In genomic region chr12:12779529-12779928, GRCh38 we compare ENCODE assay signal across 10 cellular contexts. TPM values are rescaled to one million over a fixed set of nuclear protein-coding genes. Genes with fewer than 3 reads are reported as not detected.
DNase-seq lines count a peak whose midpoint lies in the region; ATAC-seq and TF ChIP-seq lines count a peak whose summit lies in the region.
"Had no signal": no experiment of that assay in that cellular context is flagged by ENCODE, and none has a peak within 500 bp of the region (broad histone marks: within the 10 kb centered on the region; RNA-seq: fewer than 3 reads in every experiment).

No MANE protein-coding gene starts in this region.

- H3K27me3 ChIP-seq in left lung = no peaks in the 10 kb centered on the region

- no peak for TF ChIP-seq CTCF in astrocyte of the cerebellum (IDR thresholded peaks at IDR 0.05; ENCODE audit: low read depth, low read length, missing control alignments)
- no peak for TF ChIP-seq CTCF in left lung (IDR thresholded peaks at IDR 0.05)

- ATAC-seq in left lung (peak; percentile 90), HG03097 (IDR thresholded peaks at IDR 0.05; ENCODE audit: low FRiP score, unreplicated experiment) (no peak)

- H3K4me3 ChIP-seq in astrocyte of the cerebellum (ENCODE audit: low read depth, low read length) (no peak overlapping the region), left lung (no peak overlapping the region)

- H3K9me3 ChIP-seq in left lung = no peaks in the 10 kb centered on the region

- H3K27ac ChIP-seq in left lung = no peak overlapping the region

- H3K36me3 ChIP-seq in left lung = no peaks in the 10 kb centered on the region

- peak; percentile 100 for DNase-seq in DMS53 treated with DMSO at 0.1 percent for 48 hours (lab: John Stamatoyannopoulos, UW; ENCODE audit: unreplicated experiment)
- DNase-seq in NCI-H1694 (lab: John Stamatoyannopoulos, UW) = peak; percentile 92
- peak; percentile 62 for DNase-seq in astrocyte of the cerebellum (ENCODE audit: low read depth)
- no peak for DNase-seq in left lung
- no peak for DNase-seq in stimulated activated CD4-positive, alpha-beta T cell treated with anti-CD3 and anti-CD28 coated beads, Interleukin-4, amount 100 ng/mL, for 4 hours
- DNase-seq in CD1c-positive myeloid dendritic cell (ENCODE audit: extremely low spot score) = no peak
- DNase-seq in D341Med (ENCODE audit: low spot score) = no peak
- DNase-seq: activated effector memory CD4-positive, alpha-beta T cell treated with anti-CD3 and anti-CD28 coated beads, Interleukin-2, amount 50 U/mL, for 16 hours; OCI-M1 had no signal

- peaks cover 5 to 16% of the 10 kb centered on the region in 2 donors for H3K4me1 ChIP-seq in left lung

- intact Hi-C loops in left lung (cut with DNase I) = no loop called here

- in situ Hi-C loops in astrocyte of the cerebellum (cut with HindIII; ENCODE audit: low sequenced_read_pairs) = no loop called here

RNA-seq across cellular contexts. Expression of gene APOLD1, which starts 5.9 kb away (rescaled TPM):
- 1 to 10 TPM; 7.3 to 8.9 TPM for total RNA-seq in left lung

RNA-seq across cellular contexts. Expression of gene DDX47, which starts 33.6 kb away (rescaled TPM):
- 10 to 100 TPM; 44.0 to 48.6 TPM for total RNA-seq in left lung

Comparison
In these comparisons a context has a peak if more than half of its experiments do, and no peak if none do; other contexts are left out.
1. DNase-seq: peak in DMS53 treated with DMSO at 0.1 percent for 48 hours (single experiment), NCI-H1694 (single experiment) and astrocyte of the cerebellum (single experiment); none in left lung (0 of 2), stimulated activated CD4-positive, alpha-beta T cell treated with anti-CD3 and anti-CD28 coated beads, Interleukin-4, amount 100 ng/mL, for 4 hours (0 of 2), CD1c-positive myeloid dendritic cell (single experiment) and D341Med (single experiment).